In the genomic region with DNA sequence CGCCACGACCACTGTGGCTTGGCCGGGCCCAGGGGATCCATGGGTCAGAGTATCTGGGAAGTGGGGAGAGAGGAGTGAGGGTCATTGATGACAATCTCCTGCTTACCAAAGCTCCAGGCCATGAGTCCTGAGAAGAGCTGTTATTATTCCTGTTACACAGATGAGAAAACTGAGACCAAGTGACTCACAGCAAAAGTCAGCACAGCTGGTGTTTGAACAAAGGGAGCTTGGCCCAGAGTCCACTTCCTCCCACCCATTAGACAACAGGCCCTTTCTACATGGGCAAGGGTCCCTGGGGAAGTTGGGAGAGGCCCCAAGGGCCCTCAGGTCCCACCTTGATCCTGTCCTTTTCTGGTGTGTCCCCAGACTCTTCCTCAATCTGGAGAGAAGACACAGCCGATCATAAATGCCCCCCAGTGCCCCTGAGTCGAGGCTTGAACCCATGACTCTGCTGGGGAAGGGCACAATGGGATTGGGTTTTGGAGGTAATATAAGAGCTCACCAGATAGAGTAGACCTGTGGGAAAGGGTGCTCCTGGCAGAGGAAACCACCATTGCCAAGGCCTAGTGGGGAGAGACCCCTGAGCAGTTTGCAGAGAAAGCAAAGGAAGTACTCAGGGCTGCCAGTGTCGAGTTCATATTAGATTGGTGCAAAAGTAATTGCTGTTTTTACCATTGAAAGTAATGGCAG, we compare ENCODE assay signal across 1 cellular context.
TF ChIP-seq lines count a peak whose summit lies in the region.

No MANE protein-coding gene starts in this region.

TF ChIP-seq in SK-N-SH, 30 proteins besides CTCF, POLR2A, EP300 and RAD21 (continued from another document):
- TF ChIP-seq FOXJ3 (CRISPR knock-in tag; IDR thresholded peaks at IDR 0.05) (no peak), TAF1 (IDR thresholded peaks at IDR 0.05; ENCODE audit: borderline replicate concordance, low read depth, low read length) (no peak), RFX5 (IDR thresholded peaks at IDR 0.05; ENCODE audit: low read length) (no peak), NFIC (IDR thresholded peaks at IDR 0.05; ENCODE audit: borderline replicate concordance) (no peak), SIN3A (IDR thresholded peaks at IDR 0.05; ENCODE audit: borderline replicate concordance, low read depth, low read length) (no peak), RCOR1 (IDR thresholded peaks at IDR 0.05; ENCODE audit: low read length) (no peak), EZH2phosphoT487 (IDR thresholded peaks at IDR 0.05; ENCODE audit: borderline replicate concordance, low read depth) (no peak), POLR2AphosphoS5 (IDR thresholded peaks at IDR 0.05; ENCODE audit: low read depth, low read length) (no peak), FOSL2 (IDR thresholded peaks at IDR 0.05; ENCODE audit: borderline replicate concordance, low read depth) (no peak), GATA2 (CRISPR knock-in tag; IDR thresholded peaks at IDR 0.05) (no peak), RXRA (IDR thresholded peaks at IDR 0.05; ENCODE audit: borderline replicate concordance, low read depth) (no peak)
- TF ChIP-seq, protein P1, sequence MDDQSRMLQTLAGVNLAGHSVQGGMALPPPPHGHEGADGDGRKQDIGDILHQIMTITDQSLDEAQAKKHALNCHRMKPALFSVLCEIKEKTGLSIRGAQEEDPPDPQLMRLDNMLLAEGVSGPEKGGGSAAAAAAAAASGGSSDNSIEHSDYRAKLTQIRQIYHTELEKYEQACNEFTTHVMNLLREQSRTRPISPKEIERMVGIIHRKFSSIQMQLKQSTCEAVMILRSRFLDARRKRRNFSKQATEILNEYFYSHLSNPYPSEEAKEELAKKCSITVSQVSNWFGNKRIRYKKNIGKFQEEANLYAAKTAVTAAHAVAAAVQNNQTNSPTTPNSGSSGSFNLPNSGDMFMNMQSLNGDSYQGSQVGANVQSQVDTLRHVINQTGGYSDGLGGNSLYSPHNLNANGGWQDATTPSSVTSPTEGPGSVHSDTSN (IDR thresholded peaks at IDR 0.05) = no peak
- TF ChIP-seq, protein P2, sequence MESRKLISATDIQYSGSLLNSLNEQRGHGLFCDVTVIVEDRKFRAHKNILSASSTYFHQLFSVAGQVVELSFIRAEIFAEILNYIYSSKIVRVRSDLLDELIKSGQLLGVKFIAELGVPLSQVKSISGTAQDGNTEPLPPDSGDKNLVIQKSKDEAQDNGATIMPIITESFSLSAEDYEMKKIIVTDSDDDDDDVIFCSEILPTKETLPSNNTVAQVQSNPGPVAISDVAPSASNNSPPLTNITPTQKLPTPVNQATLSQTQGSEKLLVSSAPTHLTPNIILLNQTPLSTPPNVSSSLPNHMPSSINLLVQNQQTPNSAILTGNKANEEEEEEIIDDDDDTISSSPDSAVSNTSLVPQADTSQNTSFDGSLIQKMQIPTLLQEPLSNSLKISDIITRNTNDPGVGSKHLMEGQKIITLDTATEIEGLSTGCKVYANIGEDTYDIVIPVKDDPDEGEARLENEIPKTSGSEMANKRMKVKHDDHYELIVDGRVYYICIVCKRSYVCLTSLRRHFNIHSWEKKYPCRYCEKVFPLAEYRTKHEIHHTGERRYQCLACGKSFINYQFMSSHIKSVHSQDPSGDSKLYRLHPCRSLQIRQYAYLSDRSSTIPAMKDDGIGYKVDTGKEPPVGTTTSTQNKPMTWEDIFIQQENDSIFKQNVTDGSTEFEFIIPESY (IDR thresholded peaks at IDR 0.05; ENCODE audit: borderline replicate concordance, low read depth) = no peak
